In the genomic region with DNA sequence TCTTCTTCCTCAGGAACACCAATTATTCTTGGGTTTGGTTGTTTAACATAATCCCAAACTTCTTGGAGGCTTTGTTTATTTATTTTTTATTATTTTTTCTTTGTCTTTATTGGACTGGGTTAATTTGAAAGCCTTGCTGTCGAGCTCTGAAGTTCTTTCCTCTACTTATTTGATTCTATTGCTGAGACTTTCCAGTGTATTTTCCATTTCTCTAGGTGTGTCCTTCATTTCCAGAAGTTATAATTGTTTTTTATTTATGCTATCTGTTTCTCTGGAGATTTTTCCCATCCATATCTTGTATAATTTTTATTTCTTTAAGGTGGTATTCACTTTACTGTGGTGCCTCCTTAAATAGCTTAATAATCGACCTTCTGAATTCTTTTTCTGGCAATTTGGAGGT, we compare ENCODE assay signal across 1 cellular context.
A peak's percentile ranks its signal among the peaks of the same experiment; 100 is the strongest.
TF ChIP-seq lines count a peak whose summit lies in the region.

No MANE protein-coding gene starts in this region.

TF ChIP-seq in HepG2, 621 proteins besides CTCF, POLR2A, EP300 and RAD21:
- TF ChIP-seq NCOR1 (IDR thresholded peaks at IDR 0.05; ENCODE audit: borderline replicate concordance, low read length) (no peak), ZNF160 (CRISPR knock-in tag; IDR thresholded peaks at IDR 0.05) (peak; percentile 70; the same call in 1 of the 2 replicates)
